In genomic region chr3:15513810-15514662, GRCh38 we compare ENCODE assay signal across 16 cellular contexts. TPM values are rescaled to one million over a fixed set of nuclear protein-coding genes. Genes with fewer than 3 reads are reported as not detected.
DNase-seq lines count a peak whose midpoint lies in the region; ATAC-seq, FAIRE-seq and TF ChIP-seq lines count a peak whose summit lies in the region.
"Had no signal": no experiment of that assay in that cellular context is flagged by ENCODE, and none has a peak within 500 bp of the region (broad histone marks: within the 10 kb centered on the region; RNA-seq: fewer than 3 reads in every experiment).

No MANE protein-coding gene starts in this region.

- no peak overlapping the region for H3K27ac ChIP-seq in liver (ENCODE audit: low read depth in 1 of 2, low read length in 2 of 2)
- no peak overlapping the region for H3K27ac ChIP-seq in HepG2 (ENCODE audit: extremely low read length, insufficient read depth, low read length)
- no peak overlapping the region for H3K27ac ChIP-seq in right lobe of liver
- H3K27ac ChIP-seq: A549, C4-2B had no signal

- H4K20me1 ChIP-seq in HepG2 (ENCODE audit: insufficient read depth, low read length): no peaks in the 10 kb centered on the region

- H2AFZ ChIP-seq in HepG2 (ENCODE audit: low read length): no peak overlapping the region

- H3K4me1 Mint-ChIP-seq in stimulated activated naive B cell treated with anti-CD40 and anti-IgM and Interleukin-4, amounts not matched to agents 10 μg/mL and 1 μg/mL and 100 μg/mL, for 72 hours: peaks cover 0 to 3% of the 10 kb centered on the region in 2 donors
- H3K4me1 Mint-ChIP-seq in WTC11: no peaks in the 10 kb centered on the region

- H3K27me3 Mint-ChIP-seq in stimulated activated naive B cell treated with anti-CD40 and anti-IgM and Interleukin-4, amounts not matched to agents 10 μg/mL and 1 μg/mL and 100 μg/mL, for 72 hours: no peaks in the 10 kb centered on the region
- no peaks in the 10 kb centered on the region for H3K27me3 Mint-ChIP-seq in WTC11 (ENCODE audit: low read depth)

- WGBS in liver: 80% methylated on average over 5 of the region's 5 CpGs
- WGBS in HepG2 (ENCODE audit: low lambda C conversion rate): 35% methylated on average over 4 of the region's 5 CpGs
- 60% methylated on average over 3 of the region's 5 CpGs for WGBS in right lobe of liver (ENCODE audit: insufficient coverage, low coverage, low lambda C conversion rate, missing lambda C conversion rate)

- no peak for TF ChIP-seq RAD21 in liver (IDR thresholded peaks at IDR 0.05)
- no peak for TF ChIP-seq RAD21 in HepG2 (CRISPR knock-in tag; IDR thresholded peaks at IDR 0.05)

- no peak for DNase-seq in HepG2 (ENCODE audit: low spot score)
- peak; percentile 34 for DNase-seq in astrocyte of the hippocampus (ENCODE audit: low read depth, low spot score)
- DNase-seq in right lobe of liver: no peak
- DNase-seq in stimulated activated naive B cell treated with anti-CD40 and anti-IgM and Interleukin-4, amounts not matched to agents 10 μg/mL and 1 μg/mL and 100 μg/mL, for 72 hours: no peak
- no peak for DNase-seq in D721Med (ENCODE audit: insufficient read length, low spot score)
- DNase-seq in WTC11 (ENCODE audit: low spot score): no peak
- DNase-seq in nucleus accumbens (lab: John Stamatoyannopoulos, UW): no peak
- DNase-seq: H7, Karpas-422, MM.1S, NCI-H1092 treated with DMSO at 0.1 percent for 48 hours, NCI-H2081 treated with DMSO at 0.1 percent for 48 hours, NCI-H510A treated with DMSO at 0.1 percent for 48 hours had no signal

- H3K4me3 ChIP-seq in liver (ENCODE audit: low read depth in 1 of 3, low read length in 3 of 3) (no peak overlapping the region), HepG2 (replicated peaks in 1 of 3; ENCODE audit: insufficient read depth in 1 of 3, low read depth in 2 of 3, low read length in 3 of 3) (no peak overlapping the region), right lobe of liver (no peak overlapping the region)
- H3K4me3 ChIP-seq: A549 had no signal

- H3K9ac ChIP-seq in liver (ENCODE audit: low read depth in 1 of 2, low read length in 2 of 2) (no peak overlapping the region), HepG2 (ENCODE audit: insufficient read depth, low read depth, low read length) (no peak overlapping the region)

- H3K4me3 Mint-ChIP-seq in stimulated activated naive B cell treated with anti-CD40 and anti-IgM and Interleukin-4, amounts not matched to agents 10 μg/mL and 1 μg/mL and 100 μg/mL, for 72 hours: no peak overlapping the region
- H3K4me3 Mint-ChIP-seq in WTC11: no peak overlapping the region

- FAIRE-seq in HepG2 (lab: Jason Lieb, UNC) (no peak), D721Med (lab: Jason Lieb, UNC) (no peak)
- FAIRE-seq: A549 had no signal

- no peaks in the 10 kb centered on the region for H3K9me3 Mint-ChIP-seq in stimulated activated naive B cell treated with anti-CD40 and anti-IgM and Interleukin-4, amounts not matched to agents 10 μg/mL and 1 μg/mL and 100 μg/mL, for 72 hours
- H3K9me3 Mint-ChIP-seq in WTC11: no peaks in the 10 kb centered on the region

- in situ Hi-C loops in HepG2 (cut with HindIII; ENCODE audit: extremely low pct_ligation_motif_present, low pct_unique_long_range_greater_than_20kb): no loop called here

- TF ChIP-seq CTCF in liver (IDR thresholded peaks at IDR 0.05; ENCODE audit: low read depth, low read length, missing input control) (no peak), HepG2 (CRISPR knock-in tag; IDR thresholded peaks at IDR 0.05) (no peak), right lobe of liver (IDR thresholded peaks at IDR 0.05) (no peak), D721Med (IDR thresholded peaks at IDR 0.05; ENCODE audit: insufficient read depth, missing control alignments) (no peak), WTC11 (IDR thresholded peaks at IDR 0.05) (no peak)

- no TSS peak for BruUV-seq in HepG2 (replicated peaks; lab: Mats Ljungman, UMichigan)

- H3K4me1 ChIP-seq in liver (ENCODE audit: control insufficient read depth in 4 of 4, insufficient read depth in 4 of 4, low read length in 3 of 4) (no peaks in the 10 kb centered on the region), HepG2 (ENCODE audit: insufficient read depth, low read length) (no peaks in the 10 kb centered on the region), right lobe of liver (no peaks in the 10 kb centered on the region)
- H3K4me1 ChIP-seq: A549 had no signal

- intact Hi-C loops in HepG2 (cut with micrococcal nuclease; ENCODE audit: unreplicated experiment): no loop called here
- intact Hi-C loops in right lobe of liver (cut with DNase I): no loop called here

- CTCF ChIA-PET in HepG2 (lab: Yijun Ruan, JAX; ENCODE audit: low intra/inter-chr PET ratio, low total read pairs) (no interaction called here), WTC11 (lab: Charles Lee) (interaction anchor here (0.7 to 1.6 kb wide), 3 partner anchors 13 to 37 kb away, joined by 3 to 5 read pairs (median 4); no protein-coding TSS in a partner anchor)

- H3K4me2 ChIP-seq in HepG2 (ENCODE audit: low read depth, low read length): no peak overlapping the region
- H3K4me2 ChIP-seq: A549 had no signal

- ATAC-seq in HepG2 (no peak; the same call in 2 of the 3 replicates), right lobe of liver (peak in 3 of 4 donors; percentile 45 to 87 (median 57)), WTC11 (no peak)
- ATAC-seq in stimulated activated naive B cell treated with anti-CD40 and anti-IgM and Interleukin-4, amounts not matched to agents 10 μg/mL and 1 μg/mL and 100 μg/mL, for 72 hours (replicated peaks): peak; percentile 60 to 78
- ATAC-seq: A549 had no signal

- no peaks in the 10 kb centered on the region for H3K9me3 ChIP-seq in liver (ENCODE audit: control insufficient read depth in 4 of 4, low read length in 3 of 4)
- H3K9me3 ChIP-seq in HepG2 (ENCODE audit: low read length): no peaks in the 10 kb centered on the region
- H3K9me3 ChIP-seq in right lobe of liver: no peaks in the 10 kb centered on the region
- H3K9me3 ChIP-seq: A549 had no signal

- TF ChIP-seq POLR2A in HepG2 (IDR thresholded peaks at IDR 0.05; ENCODE audit: insufficient read depth in 1 of 2, low read depth in 2 of 2, low read length in 2 of 2): no peak
- TF ChIP-seq POLR2A in right lobe of liver (IDR thresholded peaks at IDR 0.05): no peak

- no peak overlapping the region for H3K27ac Mint-ChIP-seq in stimulated activated naive B cell treated with anti-CD40 and anti-IgM and Interleukin-4, amounts not matched to agents 10 μg/mL and 1 μg/mL and 100 μg/mL, for 72 hours
- H3K27ac Mint-ChIP-seq in WTC11: no peak overlapping the region

- H3K27me3 ChIP-seq in liver (ENCODE audit: control insufficient read depth in 4 of 4, insufficient read depth in 4 of 4, low read length in 3 of 4) (no peaks in the 10 kb centered on the region), HepG2 (ENCODE audit: control insufficient read depth in 1 of 2, insufficient read depth in 2 of 2, low read length in 2 of 2) (peaks cover 0 to 10% of the 10 kb centered on the region in 2 experiments; a peak in 1 of 5 replicates), right lobe of liver (no peaks in the 10 kb centered on the region)

- H3K36me3 ChIP-seq in liver (ENCODE audit: control insufficient read depth in 4 of 4, insufficient read depth in 3 of 4, low read depth in 1 of 4, low read length in 3 of 4) (no peaks in the 10 kb centered on the region), HepG2 (replicated peaks in 1 of 2; ENCODE audit: control insufficient read depth in 1 of 2, insufficient read depth in 2 of 2, low read length in 2 of 2) (no peaks in the 10 kb centered on the region), right lobe of liver (no peaks in the 10 kb centered on the region)

- H3K36me3 Mint-ChIP-seq in stimulated activated naive B cell treated with anti-CD40 and anti-IgM and Interleukin-4, amounts not matched to agents 10 μg/mL and 1 μg/mL and 100 μg/mL, for 72 hours: peaks cover 0 to 4% of the 10 kb centered on the region in 2 donors
- H3K36me3 Mint-ChIP-seq in WTC11: no peaks in the 10 kb centered on the region

- H3K79me2 ChIP-seq in HepG2 (ENCODE audit: insufficient read depth, low read length): no peaks in the 10 kb centered on the region

- POLR2A ChIA-PET in HepG2 (lab: Yijun Ruan, JAX) (no interaction called here), WTC11 (lab: Charles Lee) (no interaction called here)

- no peak for TF ChIP-seq EP300 in HepG2 (IDR thresholded peaks at IDR 0.05; ENCODE audit: low read depth in 2 of 2, low read length in 2 of 2)
- TF ChIP-seq EP300 in HepG2 (CRISPR knock-in tag; IDR thresholded peaks at IDR 0.05; ENCODE audit: borderline replicate concordance): no peak

TF ChIP-seq in liver, 16 proteins besides CTCF, POLR2A, EP300 and RAD21 (continues in another document):
- TF ChIP-seq HNF4G (IDR thresholded peaks at IDR 0.05): no peak

TF ChIP-seq in WTC11, 78 proteins besides CTCF, POLR2A, EP300 and RAD21 (continues in another document):
- TF ChIP-seq GRHL2 (CRISPR knock-in tag; IDR thresholded peaks at IDR 0.05; ENCODE audit: insufficient replicate concordance, severe bottlenecking): no peak

RNA-seq across cellular contexts. Expression of gene COLQ, which starts 7.5 kb away (rescaled TPM):
- 1 to 10 TPM in 1 of 2 donors, under 1 TPM in 1; 0.33 to 1.0 TPM for total RNA-seq in liver
- polyA plus RNA-seq in liver: 1 to 10 TPM in 1 of 2 donors, under 1 TPM in 1; 0.27 to 2.6 TPM
- total RNA-seq in HepG2 (2016; rRNA removed; fragmentation: Illumina TruSeq; extraction: Trizol): 0.31 TPM in 1 of 2 replicates, not detected in the other
- not detected in 2 replicates for total RNA-seq in HepG2 (2016; cell fraction: cytosol; rRNA removed; fragmentation: Illumina TruSeq; extraction: Trizol; ENCODE audit: low read depth)
- 0.19 TPM in 1 of 2 replicates, not detected in the other for total RNA-seq in HepG2 (2016; cell fraction: insoluble cytoplasmic fraction; rRNA removed; fragmentation: Illumina TruSeq; extraction: Trizol)
- total RNA-seq in HepG2 (2016; cell fraction: membrane; rRNA removed; fragmentation: Illumina TruSeq; extraction: Trizol): 0.06 and 0.14 TPM in 2 replicates
- 0.96 and 1.6 TPM in 2 replicates for total RNA-seq in HepG2 (2016; cell fraction: nucleus; rRNA removed; fragmentation: Illumina TruSeq; extraction: Trizol)
- polyA plus RNA-seq in HepG2 (2011; rRNA removed): 0.46 and 0.52 TPM in 2 replicates
- 0.13 and 0.19 TPM in 2 replicates for polyA plus RNA-seq in HepG2 (2011; cell fraction: cytosol; rRNA removed)
- 3.7 and 4.0 TPM in 2 replicates for polyA plus RNA-seq in HepG2 (2011; cell fraction: nucleus; rRNA removed)
- polyA plus RNA-seq in HepG2 (2012): 0.28 and 0.35 TPM in 2 replicates
- polyA plus RNA-seq in HepG2 (2016; cell fraction: cytosol; fragmentation: Illumina TruSeq; extraction: Trizol; ENCODE audit: low read depth): not detected in 2 replicates
- polyA plus RNA-seq in HepG2 (2016; cell fraction: insoluble cytoplasmic fraction; fragmentation: Illumina TruSeq; extraction: Trizol; ENCODE audit: low read depth): 0.10 TPM in 1 of 2 replicates, not detected in the other
- 0.26 TPM in 1 of 2 replicates, not detected in the other for polyA plus RNA-seq in HepG2 (2016; cell fraction: membrane; fragmentation: Illumina TruSeq; extraction: Trizol; ENCODE audit: low read depth)
- polyA plus RNA-seq in HepG2 (2016; cell fraction: nucleus; fragmentation: Illumina TruSeq; extraction: Trizol; ENCODE audit: insufficient read depth, low read depth): 0.48 and 0.65 TPM in 2 replicates
- polyA minus RNA-seq in HepG2 (2011; rRNA and poly(A)+ RNA removed; ENCODE audit: low replicate concordance): 0.26 and 0.42 TPM in 2 replicates
- not detected in 2 replicates for polyA minus RNA-seq in HepG2 (2011; cell fraction: cytosol; rRNA and poly(A)+ RNA removed)
- 1.0 and 2.9 TPM in 2 replicates for polyA minus RNA-seq in HepG2 (2011; cell fraction: nucleus; rRNA and poly(A)+ RNA removed)
- total RNA-seq in right lobe of liver: 1 to 10 TPM in 2 of 6 experiments, under 1 TPM in 4; 0.25 to 1.2 (median 0.83) TPM
- total RNA-seq in WTC11 (2021): 1.2 to 2.2 TPM (median 1.8 TPM) in 3 replicates

Comparison
In these comparisons a context has a peak if more than half of its experiments do, and no peak if none do; other contexts are left out.
1. ATAC-seq: peak in right lobe of liver (3 of 4) and stimulated activated naive B cell treated with anti-CD40 and anti-IgM and Interleukin-4, amounts not matched to agents 10 μg/mL and 1 μg/mL and 100 μg/mL, for 72 hours (2 of 2); none in HepG2 (single experiment) and WTC11 (single experiment).